In genomic region chr17:50269477-50270429, GRCh38 we compare ENCODE assay signal across 9 cellular contexts. TPM values are rescaled to one million over a fixed set of nuclear protein-coding genes. Genes with fewer than 3 reads are reported as not detected.
DNase-seq lines count a peak whose midpoint lies in the region; ATAC-seq, FAIRE-seq and TF ChIP-seq lines count a peak whose summit lies in the region.
"Had no signal": no experiment of that assay in that cellular context is flagged by ENCODE, and none has a peak within 500 bp of the region (broad histone marks: within the 10 kb centered on the region; RNA-seq: fewer than 3 reads in every experiment).

No MANE protein-coding gene starts in this region.

- no peaks in the 10 kb centered on the region for H3K27me3 ChIP-seq in GM12878 (replicated peaks in 1 of 2; ENCODE audit: control insufficient read depth in 2 of 2, insufficient read depth in 2 of 2, low read length in 1 of 2)

- no peaks in the 10 kb centered on the region for H3K9me3 ChIP-seq in T-helper 17 cell (ENCODE audit: control insufficient read depth, low read length, poor library complexity, severe bottlenecking)
- no peaks in the 10 kb centered on the region for H3K9me3 ChIP-seq in GM12878 (replicated peaks; ENCODE audit: control insufficient read depth, insufficient read depth, low read length)
- H3K9me3 ChIP-seq: BLaER1 had no signal

- H3K9ac ChIP-seq in GM12878 (ENCODE audit: control insufficient read depth, insufficient read depth, low read length) = no peak overlapping the region
- H3K9ac ChIP-seq: BLaER1 had no signal

- H3K4me3 Mint-ChIP-seq in T-helper 17 cell = no peak overlapping the region

- in situ Hi-C loops in GM12878 (cut with MboI) = loop anchor here (5.0 kb wide), 1 partner anchor 62 kb away; no protein-coding TSS in a partner anchor

- intact Hi-C loops in GM12878 (cut with micrococcal nuclease; ENCODE audit: unreplicated experiment) = no loop called here

- peak; percentile 83 for FAIRE-seq in GM12878 (lab: Jason Lieb, UNC)

- no peaks in the 10 kb centered on the region for H4K20me1 ChIP-seq in GM12878 (ENCODE audit: control insufficient read depth, insufficient read depth)
- H4K20me1 ChIP-seq: BLaER1 had no signal

- H2AFZ ChIP-seq in GM12878 (ENCODE audit: control insufficient read depth, low read depth, low read length) = no peak overlapping the region

- H3K4me3 ChIP-seq in GM12878 (no peak overlapping the region), skin epidermis (peak overlapping the region in 1 of 7 experiments; percentile 2)
- H3K4me3 ChIP-seq: BLaER1 had no signal

- H3K27me3 Mint-ChIP-seq in T-helper 17 cell = peaks cover 25% of the 10 kb centered on the region

- RAD21 ChIA-PET in GM12878 (lab: Charles Lee; ENCODE audit: unreplicated experiment) = interaction anchor here (0.7 to 5.6 kb wide), 3 partner anchors 56 to 100 kb away, joined by 3 to 51 read pairs (median 3); partner anchors contain the start of gene COL1A1

- CTCF ChIA-PET in GM12878 (lab: Yijun Ruan, JAX) = interaction anchor here (0.7 to 19.2 kb wide), 10 partner anchors 17 to 106 kb away, joined by 3 to 298 read pairs (median 8); partner anchors contain the start of gene COL1A1

- TF ChIP-seq EP300 in GM12878 (IDR thresholded peaks at IDR 0.05; ENCODE audit: borderline replicate concordance in 1 of 2, control insufficient read depth in 1 of 2, low read depth in 2 of 2, low read length in 2 of 2) = no peak

- H3K27ac Mint-ChIP-seq in T-helper 17 cell = no peak overlapping the region

- H3K27ac ChIP-seq in GM12878 (ENCODE audit: control insufficient read depth, insufficient read depth) = no peak overlapping the region
- peak overlapping the region in 17 of 21 experiments; percentile 0 to 90 (median 58) for H3K27ac ChIP-seq in skin epidermis
- H3K27ac ChIP-seq: BLaER1 had no signal

- no peak overlapping the region for H3K4me2 ChIP-seq in GM12878 (ENCODE audit: control insufficient read depth, insufficient read depth)
- H3K4me2 ChIP-seq: BLaER1 had no signal

- peaks cover 9% of the 10 kb centered on the region for H3K4me1 Mint-ChIP-seq in T-helper 17 cell

- peak; percentile 77 to 87 (median 85) for TF ChIP-seq CTCF in GM12878 (IDR thresholded peaks at IDR 0.05 in 2 of 3, conservative IDR thresholded peaks at IDR 0.05 in 1 of 3; ENCODE audit: control insufficient read depth in 2 of 3, extremely low read depth in 1 of 3, insufficient read depth in 1 of 3, low read depth in 3 of 3, low read length in 3 of 3)

- H3K36me3 Mint-ChIP-seq in T-helper 17 cell (ENCODE audit: low read depth) = peaks cover 5% of the 10 kb centered on the region

- no peaks in the 10 kb centered on the region for H3K36me3 ChIP-seq in GM12878 (ENCODE audit: control insufficient read depth in 2 of 2, insufficient read depth in 2 of 2, low read length in 1 of 2)
- H3K36me3 ChIP-seq: BLaER1 had no signal

- SMC1A ChIA-PET in GM12878 (lab: Charles Lee; ENCODE audit: uncharacterized antibody, unreplicated experiment) = interaction anchor here (0.9 to 9.4 kb wide), 4 partner anchors 25 to 70 kb away, joined by 3 to 87 read pairs (median 4); partner anchors contain the start of gene COL1A1

- no peak for TF ChIP-seq POLR2A in GM12878 (IDR thresholded peaks at IDR 0.05; ENCODE audit: low read depth, low read length)

- WGBS in GM12878 (ENCODE audit: insufficient coverage, insufficient replicate concordance, low lambda C conversion rate, missing lambda C conversion rate) = 29% methylated on average over 16 of the region's 16 CpGs

- no TSS peak for BruUV-seq in GM12878 (replicated peaks; lab: Mats Ljungman, UMichigan)

- DNase-seq in DMS153 (lab: John Stamatoyannopoulos, UW) = peak; percentile 25
- DNase-seq in DMS153 treated with DMSO at 0.1 percent for 48 hours (lab: John Stamatoyannopoulos, UW; ENCODE audit: unreplicated experiment) = no peak
- DNase-seq in LoVo (ENCODE audit: low spot score) = peak; percentile 71
- DNase-seq in T-helper 17 cell = peak in 2 of 3 donors; percentile 24 to 39
- peak; percentile 19 for DNase-seq in GM12878 (ENCODE audit: low read depth, low spot score)
- DNase-seq in iPS-NIHi11 (ENCODE audit: low spot score) = peak; percentile 77
- no peak for DNase-seq in GF-D8 (lab: John Stamatoyannopoulos, UW)

- H3K4me1 ChIP-seq in GM12878 (ENCODE audit: control insufficient read depth, insufficient read depth, low read length) = no peaks in the 10 kb centered on the region; the same call in 1 of the 2 replicates

- peak; percentile 65 for TF ChIP-seq RAD21 in GM12878 (IDR thresholded peaks at IDR 0.05; ENCODE audit: insufficient read depth, low read depth, low read length)

- no peaks in the 10 kb centered on the region for H3K79me2 ChIP-seq in GM12878 (ENCODE audit: control insufficient read depth, insufficient read depth, low read length)

- ATAC-seq in T-helper 17 cell = peak; percentile 85
- peak; percentile 86 for ATAC-seq in GM12878

- POLR2A ChIA-PET in GM12878 (lab: Charles Lee) = interaction anchor here (0.5 to 1.6 kb wide), 2 partner anchors 55 to 208 kb away, joined by 3 to 6 read pairs; no protein-coding TSS in a partner anchor

TF ChIP-seq in GM12878, 131 proteins besides CTCF, POLR2A, EP300 and RAD21:
- TF ChIP-seq STAT3 (IDR thresholded peaks at IDR 0.05; ENCODE audit: low read depth, low read length) = no peak
- 0 out of 2 replicates have a peak, but pooled peaks have one; percentile 44 for TF ChIP-seq YY1 (IDR thresholded peaks at IDR 0.05; ENCODE audit: low read depth, low read length)
- TF ChIP-seq TCF3 (IDR thresholded peaks at IDR 0.05; ENCODE audit: borderline replicate concordance, insufficient read depth, low read depth, low read length) = no peak
- peak; percentile 66; the same call in 1 of the 2 replicates for TF ChIP-seq ZNF217 (IDR thresholded peaks at IDR 0.05)
- TF ChIP-seq SMC3 (IDR thresholded peaks at IDR 0.05; ENCODE audit: borderline replicate concordance, low read length) = peak; percentile 22; the same call in 1 of the 2 replicates
- TF ChIP-seq BCL11A (IDR thresholded peaks at IDR 0.05; ENCODE audit: low read depth, low read length) = no peak
- no peak for TF ChIP-seq POLR2AphosphoS5 (IDR thresholded peaks at IDR 0.05; ENCODE audit: low read length)
- peak; percentile 100 for TF ChIP-seq SMARCA5 (IDR thresholded peaks at IDR 0.05)
- TF ChIP-seq, protein P1, sequence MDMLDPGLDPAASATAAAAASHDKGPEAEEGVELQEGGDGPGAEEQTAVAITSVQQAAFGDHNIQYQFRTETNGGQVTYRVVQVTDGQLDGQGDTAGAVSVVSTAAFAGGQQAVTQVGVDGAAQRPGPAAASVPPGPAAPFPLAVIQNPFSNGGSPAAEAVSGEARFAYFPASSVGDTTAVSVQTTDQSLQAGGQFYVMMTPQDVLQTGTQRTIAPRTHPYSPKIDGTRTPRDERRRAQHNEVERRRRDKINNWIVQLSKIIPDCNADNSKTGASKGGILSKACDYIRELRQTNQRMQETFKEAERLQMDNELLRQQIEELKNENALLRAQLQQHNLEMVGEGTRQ (IDR thresholded peaks at IDR 0.05; ENCODE audit: borderline replicate concordance, low read depth, low read length) = no peak
- TF ChIP-seq HSF1 (IDR thresholded peaks at IDR 0.05; ENCODE audit: low read depth, low read length) = no peak
- TF ChIP-seq NFXL1 (IDR thresholded peaks at IDR 0.05; ENCODE audit: borderline replicate concordance) = peak; percentile 95
- no peak for TF ChIP-seq ETV6 (conservative IDR thresholded peaks at IDR 0.05 in 1 of 2, IDR thresholded peaks at IDR 0.05 in 1 of 2; ENCODE audit: borderline replicate concordance in 1 of 2, low read depth in 1 of 2)
- no peak for TF ChIP-seq TBL1XR1 (IDR thresholded peaks at IDR 0.05; ENCODE audit: low read depth, low read length)

RNA-seq across cellular contexts. Expression of gene TMEM92, which starts 4.5 kb away (rescaled TPM):
- total RNA-seq in T-helper 17 cell = not detected
- total RNA-seq in GM12878 (2013; cell fraction: nucleolus; rRNA removed) = not detected in 2 replicates
- total RNA-seq in GM12878 (2014; rRNA removed) = 0.05 and 0.73 TPM in 2 replicates
- 0.14 and 0.27 TPM in 2 replicates for total RNA-seq in GM12878 (2014; rRNA removed; fragmentation: Illumina TruSeq; extraction: Trizol)
- 0.21 and 0.27 TPM in 2 replicates for total RNA-seq in GM12878 (2021)
- polyA plus RNA-seq in GM12878 (2011; ENCODE audit: low read depth) = not detected
- 0.82 and 1.2 TPM in 2 replicates for polyA plus RNA-seq in GM12878 (2011; rRNA removed)
- 2.3 and 3.7 TPM in 2 replicates for polyA plus RNA-seq in GM12878 (2011; cell fraction: cytosol; rRNA removed)
- polyA plus RNA-seq in GM12878 (2011; cell fraction: nucleus; rRNA removed) = 1.3 and 2.1 TPM in 2 replicates
- 0.28 TPM in 1 of 2 replicates, not detected in the other for polyA plus RNA-seq in GM12878 (2012)
- 0.37 and 0.40 TPM in 2 replicates for polyA plus RNA-seq in GM12878 (2014; fragmentation: Illumina TruSeq; extraction: Trizol)
- under 1 TPM; 0.16 to 0.22 TPM for polyA plus RNA-seq in GM12878 (2014; fragmentation: Nextera tagmentation; extraction: Ambion mirVana)
- polyA plus RNA-seq in GM12878 (2014; rRNA removed) = 0.27 and 0.79 TPM in 2 replicates
- under 1 TPM; 0.11 to 0.56 TPM for polyA plus RNA-seq in GM12878 (2016; fragmentation: Nextera tagmentation; extraction: Ambion mirVana)
- polyA minus RNA-seq in GM12878 (2011; rRNA and poly(A)+ RNA removed) = 0.95 and 2.5 TPM in 2 replicates
- polyA minus RNA-seq in GM12878 (2011; cell fraction: cytosol; rRNA and poly(A)+ RNA removed) = 0.62 and 5.1 TPM in 2 replicates
- 0.67 and 1.2 TPM in 2 replicates for polyA minus RNA-seq in GM12878 (2011; cell fraction: nucleus; rRNA and poly(A)+ RNA removed)

Comparison
In these comparisons a context has a peak if more than half of its experiments do, and no peak if none do; other contexts are left out.
1. DNase-seq: peak in DMS153 (single experiment), LoVo (single experiment), T-helper 17 cell (2 of 3), GM12878 (single experiment) and iPS-NIHi11 (single experiment); none in DMS153 treated with DMSO at 0.1 percent for 48 hours (single experiment) and GF-D8 (single experiment).